1 cellular context compared by ENCODE assay signal in genomic region chr4:56575820-56576429, GRCh38.
TF ChIP-seq lines count a peak whose summit lies in the region.

No MANE protein-coding gene starts in this region.

TF ChIP-seq in GM23338, 12 proteins besides CTCF, POLR2A, EP300 and RAD21 (continued from another document):
- TF ChIP-seq ETS1 (IDR thresholded peaks at IDR 0.05) (no peak), EZH2phosphoT487 (IDR thresholded peaks at IDR 0.05; ENCODE audit: unreplicated experiment) (no peak), ZNF331 (CRISPR knock-in tag; IDR thresholded peaks at IDR 0.05; ENCODE audit: low read depth) (no peak), NANOG (IDR thresholded peaks at IDR 0.05; ENCODE audit: borderline replicate concordance) (no peak), POLR2AphosphoS5 (IDR thresholded peaks at IDR 0.05; ENCODE audit: low read depth) (no peak), STAT1 (IDR thresholded peaks at IDR 0.05; ENCODE audit: unreplicated experiment) (no peak), EZH2 (IDR thresholded peaks at IDR 0.05; ENCODE audit: low read depth, unreplicated experiment) (no peak)
